Comparison of ENCODE assay signal across 11 cellular contexts in the genomic region with DNA sequence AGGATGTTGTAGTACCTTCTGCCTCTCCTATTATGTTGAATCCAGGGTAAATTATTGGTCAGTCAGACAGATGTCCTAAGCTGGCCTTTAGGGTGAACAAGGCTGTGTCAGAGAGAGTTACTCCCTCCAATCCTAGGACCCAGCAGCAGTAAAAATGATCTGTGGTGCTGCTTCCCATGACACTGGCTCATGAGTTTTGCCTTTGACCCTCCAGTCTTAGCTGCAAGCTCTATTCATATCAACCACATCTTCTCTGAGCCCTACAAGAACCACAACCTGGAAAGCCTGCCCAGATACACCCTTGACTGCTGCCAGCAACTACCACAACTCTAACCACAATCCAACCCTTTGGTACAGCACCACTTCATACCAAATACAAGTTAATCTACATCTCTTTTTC. TPM values are rescaled to one million over a fixed set of nuclear protein-coding genes. Genes with fewer than 3 reads are reported as not detected.
DNase-seq lines count a peak whose midpoint lies in the region; ATAC-seq, FAIRE-seq and TF ChIP-seq lines count a peak whose summit lies in the region.
"Had no signal": no experiment of that assay in that cellular context is flagged by ENCODE, and none has a peak within 500 bp of the region (broad histone marks: within the 10 kb centered on the region; RNA-seq: fewer than 3 reads in every experiment).

No MANE protein-coding gene starts in this region.

- no peaks in the 10 kb centered on the region for H3K4me1 ChIP-seq in pancreas
- H3K4me1 ChIP-seq: sigmoid colon had no signal

- no peak overlapping the region for H3K27ac ChIP-seq in pancreas
- H3K27ac ChIP-seq: sigmoid colon had no signal

- TF ChIP-seq CTCF in pancreas (IDR thresholded peaks at IDR 0.05), result no peak

- no peaks in the 10 kb centered on the region for H3K27me3 ChIP-seq in pancreas
- H3K27me3 ChIP-seq: sigmoid colon had no signal

- intact Hi-C loops in pancreas (cut with DNase I), result no loop called here

- H3K36me3 ChIP-seq in pancreas, result no peaks in the 10 kb centered on the region
- H3K36me3 ChIP-seq: sigmoid colon had no signal

- peak; percentile 17 for DNase-seq in activated CD4-positive, alpha-beta T cell treated with anti-CD3 and anti-CD28 coated beads for 48 hours
- no peak for DNase-seq in activated CD4-positive, alpha-beta T cell treated with anti-CD3 and anti-CD28 coated beads for 1 hour
- DNase-seq in NCI-H226 (peak; percentile 45), astrocyte of the hippocampus (ENCODE audit: low read depth, low spot score) (peak; percentile 89), pancreas (no peak), frontal cortex (ENCODE audit: low spot score in 2 of 2) (no peak), CD1c-positive myeloid dendritic cell (ENCODE audit: extremely low spot score) (no peak)
- DNase-seq: mesendoderm, SHP77, sigmoid colon had no signal

- H3K9me3 ChIP-seq in pancreas, result no peaks in the 10 kb centered on the region
- H3K9me3 ChIP-seq: sigmoid colon had no signal

- H3K4me3 ChIP-seq in pancreas, result no peak overlapping the region
- H3K4me3 ChIP-seq: sigmoid colon had no signal

- FAIRE-seq in pancreas (lab: Jason Lieb, UNC) (no peak), frontal cortex (lab: Jason Lieb, UNC) (no peak)

- ATAC-seq in pancreas, result peak in 3 of 4 donors; percentile 25 to 53 (median 30)
- ATAC-seq in HG03565 (IDR thresholded peaks at IDR 0.05; ENCODE audit: unreplicated experiment), result no peak

RNA-seq across cellular contexts. Expression of a gene that starts 27.2 kb away (rescaled TPM):
- total RNA-seq in pancreas, result 10 to 100 TPM; 10.8 to 36.7 (median 15.1) TPM
- 10 to 100 TPM; 13.5 to 22.6 TPM for polyA plus RNA-seq in pancreas
- 9.0 TPM for total RNA-seq in frontal cortex

Comparison
In these comparisons a context has a peak if more than half of its experiments do, and no peak if none do; other contexts are left out.
1. DNase-seq: peak in activated CD4-positive, alpha-beta T cell treated with anti-CD3 and anti-CD28 coated beads for 48 hours (single experiment), NCI-H226 (single experiment) and astrocyte of the hippocampus (single experiment); none in activated CD4-positive, alpha-beta T cell treated with anti-CD3 and anti-CD28 coated beads for 1 hour (single experiment), pancreas (0 of 6), frontal cortex (0 of 2) and CD1c-positive myeloid dendritic cell (single experiment).